ENCODE assay signal across 1 cellular context in the genomic region with DNA sequence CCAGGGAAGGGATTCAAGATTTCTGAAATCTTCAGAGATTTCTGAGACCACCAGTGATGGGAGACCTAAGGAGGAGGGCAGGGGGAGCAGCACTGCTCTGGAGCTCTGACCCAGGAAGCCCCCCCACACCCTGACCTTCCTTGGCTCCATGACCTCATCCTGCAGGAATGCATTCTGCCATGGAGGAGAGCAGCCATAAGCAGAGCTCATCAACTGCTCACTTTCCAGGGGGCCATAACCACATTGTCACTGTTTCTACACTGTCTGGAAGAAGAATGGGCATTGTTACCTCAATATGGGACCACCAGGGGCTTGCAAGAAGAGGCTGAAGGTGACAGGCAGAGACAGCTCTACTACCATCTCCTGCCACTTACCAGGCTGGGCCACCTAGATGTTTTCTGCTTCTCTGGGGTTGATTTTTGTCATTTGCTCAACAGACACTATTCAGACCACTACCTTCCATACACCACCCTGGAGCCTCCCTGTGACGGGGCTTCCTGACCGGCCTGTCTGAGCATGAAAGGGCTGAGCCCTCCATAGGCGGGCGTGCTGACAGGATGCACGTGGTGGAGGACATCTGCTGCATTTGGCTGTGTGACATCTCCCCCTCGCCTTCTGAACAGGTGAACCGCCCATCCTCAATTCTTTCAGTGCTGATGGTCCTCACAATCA.
TF ChIP-seq lines count a peak whose summit lies in the region.

No MANE protein-coding gene starts in this region.

TF ChIP-seq in SK-N-SH, 30 proteins besides CTCF, POLR2A, EP300 and RAD21 (continued from another document):
- TF ChIP-seq, protein P1, sequence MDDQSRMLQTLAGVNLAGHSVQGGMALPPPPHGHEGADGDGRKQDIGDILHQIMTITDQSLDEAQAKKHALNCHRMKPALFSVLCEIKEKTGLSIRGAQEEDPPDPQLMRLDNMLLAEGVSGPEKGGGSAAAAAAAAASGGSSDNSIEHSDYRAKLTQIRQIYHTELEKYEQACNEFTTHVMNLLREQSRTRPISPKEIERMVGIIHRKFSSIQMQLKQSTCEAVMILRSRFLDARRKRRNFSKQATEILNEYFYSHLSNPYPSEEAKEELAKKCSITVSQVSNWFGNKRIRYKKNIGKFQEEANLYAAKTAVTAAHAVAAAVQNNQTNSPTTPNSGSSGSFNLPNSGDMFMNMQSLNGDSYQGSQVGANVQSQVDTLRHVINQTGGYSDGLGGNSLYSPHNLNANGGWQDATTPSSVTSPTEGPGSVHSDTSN (IDR thresholded peaks at IDR 0.05) = no peak
- TF ChIP-seq, protein P2, sequence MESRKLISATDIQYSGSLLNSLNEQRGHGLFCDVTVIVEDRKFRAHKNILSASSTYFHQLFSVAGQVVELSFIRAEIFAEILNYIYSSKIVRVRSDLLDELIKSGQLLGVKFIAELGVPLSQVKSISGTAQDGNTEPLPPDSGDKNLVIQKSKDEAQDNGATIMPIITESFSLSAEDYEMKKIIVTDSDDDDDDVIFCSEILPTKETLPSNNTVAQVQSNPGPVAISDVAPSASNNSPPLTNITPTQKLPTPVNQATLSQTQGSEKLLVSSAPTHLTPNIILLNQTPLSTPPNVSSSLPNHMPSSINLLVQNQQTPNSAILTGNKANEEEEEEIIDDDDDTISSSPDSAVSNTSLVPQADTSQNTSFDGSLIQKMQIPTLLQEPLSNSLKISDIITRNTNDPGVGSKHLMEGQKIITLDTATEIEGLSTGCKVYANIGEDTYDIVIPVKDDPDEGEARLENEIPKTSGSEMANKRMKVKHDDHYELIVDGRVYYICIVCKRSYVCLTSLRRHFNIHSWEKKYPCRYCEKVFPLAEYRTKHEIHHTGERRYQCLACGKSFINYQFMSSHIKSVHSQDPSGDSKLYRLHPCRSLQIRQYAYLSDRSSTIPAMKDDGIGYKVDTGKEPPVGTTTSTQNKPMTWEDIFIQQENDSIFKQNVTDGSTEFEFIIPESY (IDR thresholded peaks at IDR 0.05; ENCODE audit: borderline replicate concordance, low read depth) = no peak
- TF ChIP-seq, protein P3, sequence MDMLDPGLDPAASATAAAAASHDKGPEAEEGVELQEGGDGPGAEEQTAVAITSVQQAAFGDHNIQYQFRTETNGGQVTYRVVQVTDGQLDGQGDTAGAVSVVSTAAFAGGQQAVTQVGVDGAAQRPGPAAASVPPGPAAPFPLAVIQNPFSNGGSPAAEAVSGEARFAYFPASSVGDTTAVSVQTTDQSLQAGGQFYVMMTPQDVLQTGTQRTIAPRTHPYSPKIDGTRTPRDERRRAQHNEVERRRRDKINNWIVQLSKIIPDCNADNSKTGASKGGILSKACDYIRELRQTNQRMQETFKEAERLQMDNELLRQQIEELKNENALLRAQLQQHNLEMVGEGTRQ (IDR thresholded peaks at IDR 0.05; ENCODE audit: borderline replicate concordance, low read depth, low read length) = no peak
- TF ChIP-seq TEAD4 (IDR thresholded peaks at IDR 0.05; ENCODE audit: borderline replicate concordance, insufficient read depth) (peak; percentile 47; the same call in 1 of the 2 replicates), CHD2 (IDR thresholded peaks at IDR 0.05; ENCODE audit: low read length, partially characterized antibody) (no peak), RXRA (IDR thresholded peaks at IDR 0.05; ENCODE audit: borderline replicate concordance, low read depth) (0 out of 2 replicates have a peak, but pooled peaks have one; percentile 58), EZH2phosphoT487 (IDR thresholded peaks at IDR 0.05; ENCODE audit: borderline replicate concordance, low read depth) (no peak), SMC3 (IDR thresholded peaks at IDR 0.05; ENCODE audit: low read depth, low read length) (no peak), SIN3A (IDR thresholded peaks at IDR 0.05; ENCODE audit: borderline replicate concordance, low read depth, low read length) (no peak), RFX5 (IDR thresholded peaks at IDR 0.05; ENCODE audit: low read length) (no peak), FOSL2 (IDR thresholded peaks at IDR 0.05; ENCODE audit: borderline replicate concordance, low read depth) (peak; percentile 36; the same call in 1 of the 2 replicates)
- TF ChIP-seq, protein P4, sequence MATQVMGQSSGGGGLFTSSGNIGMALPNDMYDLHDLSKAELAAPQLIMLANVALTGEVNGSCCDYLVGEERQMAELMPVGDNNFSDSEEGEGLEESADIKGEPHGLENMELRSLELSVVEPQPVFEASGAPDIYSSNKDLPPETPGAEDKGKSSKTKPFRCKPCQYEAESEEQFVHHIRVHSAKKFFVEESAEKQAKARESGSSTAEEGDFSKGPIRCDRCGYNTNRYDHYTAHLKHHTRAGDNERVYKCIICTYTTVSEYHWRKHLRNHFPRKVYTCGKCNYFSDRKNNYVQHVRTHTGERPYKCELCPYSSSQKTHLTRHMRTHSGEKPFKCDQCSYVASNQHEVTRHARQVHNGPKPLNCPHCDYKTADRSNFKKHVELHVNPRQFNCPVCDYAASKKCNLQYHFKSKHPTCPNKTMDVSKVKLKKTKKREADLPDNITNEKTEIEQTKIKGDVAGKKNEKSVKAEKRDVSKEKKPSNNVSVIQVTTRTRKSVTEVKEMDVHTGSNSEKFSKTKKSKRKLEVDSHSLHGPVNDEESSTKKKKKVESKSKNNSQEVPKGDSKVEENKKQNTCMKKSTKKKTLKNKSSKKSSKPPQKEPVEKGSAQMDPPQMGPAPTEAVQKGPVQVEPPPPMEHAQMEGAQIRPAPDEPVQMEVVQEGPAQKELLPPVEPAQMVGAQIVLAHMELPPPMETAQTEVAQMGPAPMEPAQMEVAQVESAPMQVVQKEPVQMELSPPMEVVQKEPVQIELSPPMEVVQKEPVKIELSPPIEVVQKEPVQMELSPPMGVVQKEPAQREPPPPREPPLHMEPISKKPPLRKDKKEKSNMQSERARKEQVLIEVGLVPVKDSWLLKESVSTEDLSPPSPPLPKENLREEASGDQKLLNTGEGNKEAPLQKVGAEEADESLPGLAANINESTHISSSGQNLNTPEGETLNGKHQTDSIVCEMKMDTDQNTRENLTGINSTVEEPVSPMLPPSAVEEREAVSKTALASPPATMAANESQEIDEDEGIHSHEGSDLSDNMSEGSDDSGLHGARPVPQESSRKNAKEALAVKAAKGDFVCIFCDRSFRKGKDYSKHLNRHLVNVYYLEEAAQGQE (IDR thresholded peaks at IDR 0.05; ENCODE audit: low read depth, low read length) = no peak
